Comparison of ENCODE assay signal across 9 cellular contexts in genomic region chr7:102412548-102412947, GRCh38. TPM values are rescaled to one million over a fixed set of nuclear protein-coding genes. Genes with fewer than 3 reads are reported as not detected.
A peak's percentile ranks its signal among the peaks of the same experiment; 100 is the strongest.
DNase-seq lines count a peak whose midpoint lies in the region; ATAC-seq and TF ChIP-seq lines count a peak whose summit lies in the region.
"Had no signal": no experiment of that assay in that cellular context is flagged by ENCODE, and none has a peak within 500 bp of the region (broad histone marks: within the 10 kb centered on the region; RNA-seq: fewer than 3 reads in every experiment).

No MANE protein-coding gene starts in this region.

- peak in 3 of 7 experiments; percentile 28 to 37 (median 29) for TF ChIP-seq CTCF in stomach (IDR thresholded peaks at IDR 0.05)

- intact Hi-C loops in left cardiac atrium (cut with DNase I) (no loop called here), stomach (cut with DNase I; ENCODE audit: low total_unique reads) (no loop called here)

- no peak overlapping the region for H3K27ac Mint-ChIP-seq in stimulated activated memory B cell treated with anti-CD40 and anti-IgM and Interleukin-4, amounts not matched to agents 10 μg/mL and 1 μg/mL and 100 μg/mL, for 72 hours

- TF ChIP-seq POLR2A in stomach (IDR thresholded peaks at IDR 0.05): no peak

- H3K36me3 ChIP-seq in stomach: peaks cover 44 to 100% (median 98%) of the 10 kb centered on the region in 4 donors

- H3K4me3 ChIP-seq in stomach: no peak overlapping the region

- no peak for ATAC-seq in activated T-cell treated with anti-CD3 and anti-CD28 coated beads, Interleukin-2, amount 50 U/mL, for 4 hours
- ATAC-seq in left cardiac atrium (peak; percentile 72 to 81), GM21529 (IDR thresholded peaks at IDR 0.05; ENCODE audit: unreplicated experiment) (no peak)
- ATAC-seq in stimulated activated memory B cell treated with anti-CD40 and anti-IgM and Interleukin-4, amounts not matched to agents 10 μg/mL and 1 μg/mL and 100 μg/mL, for 72 hours: no peak

- no peak overlapping the region for H3K4me3 Mint-ChIP-seq in activated T-cell treated with anti-CD3 and anti-CD28 coated beads, Interleukin-2, amount 50 U/mL, for 4 hours
- no peak overlapping the region for H3K4me3 Mint-ChIP-seq in stimulated activated memory B cell treated with anti-CD40 and anti-IgM and Interleukin-4, amounts not matched to agents 10 μg/mL and 1 μg/mL and 100 μg/mL, for 72 hours

- peak; percentile 36 for DNase-seq in GDM1 (lab: John Stamatoyannopoulos, UW)
- peak; percentile 62 for DNase-seq in NAMALWA (ENCODE audit: low spot score)
- peak; percentile 48 for DNase-seq in activated T-cell treated with anti-CD3 and anti-CD28 coated beads, Interleukin-2, amount 50 U/mL, for 4 hours
- peak; percentile 49 for DNase-seq in left cardiac atrium
- peak; percentile 54 for DNase-seq in stimulated activated CD8-positive, alpha-beta memory T cell treated with anti-CD3 and anti-CD28 coated beads, Interleukin-4, amount 100 ng/mL, for 48 hours
- DNase-seq in stomach: no peak

- H3K27ac ChIP-seq in stomach: no peak overlapping the region

- H3K4me1 Mint-ChIP-seq in activated T-cell treated with anti-CD3 and anti-CD28 coated beads, Interleukin-2, amount 50 U/mL, for 4 hours (ENCODE audit: low read depth): peaks cover 36% of the 10 kb centered on the region
- H3K4me1 Mint-ChIP-seq in stimulated activated memory B cell treated with anti-CD40 and anti-IgM and Interleukin-4, amounts not matched to agents 10 μg/mL and 1 μg/mL and 100 μg/mL, for 72 hours: peaks cover 71% of the 10 kb centered on the region

- no peaks in the 10 kb centered on the region for H3K9me3 ChIP-seq in stomach

- H3K27me3 Mint-ChIP-seq in activated T-cell treated with anti-CD3 and anti-CD28 coated beads, Interleukin-2, amount 50 U/mL, for 4 hours (ENCODE audit: low read depth): no peaks in the 10 kb centered on the region
- H3K27me3 Mint-ChIP-seq in stimulated activated memory B cell treated with anti-CD40 and anti-IgM and Interleukin-4, amounts not matched to agents 10 μg/mL and 1 μg/mL and 100 μg/mL, for 72 hours: no peaks in the 10 kb centered on the region

- no peak for TF ChIP-seq EP300 in stomach (IDR thresholded peaks at IDR 0.05)

- H3K27me3 ChIP-seq in stomach: no peaks in the 10 kb centered on the region

- H3K36me3 Mint-ChIP-seq in activated T-cell treated with anti-CD3 and anti-CD28 coated beads, Interleukin-2, amount 50 U/mL, for 4 hours (ENCODE audit: insufficient read depth): peaks cover 40% of the 10 kb centered on the region
- peaks cover 63% of the 10 kb centered on the region for H3K36me3 Mint-ChIP-seq in stimulated activated memory B cell treated with anti-CD40 and anti-IgM and Interleukin-4, amounts not matched to agents 10 μg/mL and 1 μg/mL and 100 μg/mL, for 72 hours

- peaks cover 0 to 19% (median 7%) of the 10 kb centered on the region in 4 donors for H3K4me1 ChIP-seq in stomach

- WGBS in stomach, 5 donors: 57 to 64% (median 60%) methylated on average over 4 to 6 of the region's 6 CpGs

- H3K9me3 Mint-ChIP-seq in activated T-cell treated with anti-CD3 and anti-CD28 coated beads, Interleukin-2, amount 50 U/mL, for 4 hours: peaks cover 6% of the 10 kb centered on the region
- H3K9me3 Mint-ChIP-seq in stimulated activated memory B cell treated with anti-CD40 and anti-IgM and Interleukin-4, amounts not matched to agents 10 μg/mL and 1 μg/mL and 100 μg/mL, for 72 hours: peaks cover 6% of the 10 kb centered on the region

RNA-seq across cellular contexts. Expression of gene PRKRIP1, which starts 16.4 kb away (rescaled TPM):
- 10 to 100 TPM; 24.8 to 30.1 (median 27.0) TPM for total RNA-seq in activated T-cell treated with anti-CD3 and anti-CD28 coated beads, Interleukin-2, amount 50 U/mL, for 4 hours
- total RNA-seq in left cardiac atrium (10 to 100 TPM; 12.9 to 19.7 TPM), stomach (10 to 100 TPM; 23.9 to 92.7 (median 34.0) TPM)
- polyA plus RNA-seq in stomach: 10 to 100 TPM; 23.5 to 29.6 (median 28.7) TPM

RNA-seq across cellular contexts. Expression of gene ORAI2, which starts 20.8 kb away (rescaled TPM):
- 10 to 100 TPM; 24.8 to 35.9 (median 27.4) TPM for total RNA-seq in activated T-cell treated with anti-CD3 and anti-CD28 coated beads, Interleukin-2, amount 50 U/mL, for 4 hours
- total RNA-seq in left cardiac atrium (10 to 100 TPM in 1 of 2 donors, 1 to 10 TPM in 1; 6.0 to 12.1 TPM), stomach (10 to 100 TPM in 1 of 5 donors, 1 to 10 TPM in 2, under 1 TPM in 1, not detected in 1; 0.58 to 44.3 (median 9.1) TPM)
- 1 to 10 TPM; 1.9 to 8.0 (median 5.7) TPM for polyA plus RNA-seq in stomach

RNA-seq across cellular contexts. Expression of gene ALKBH4, which starts 52.1 kb away (rescaled TPM):
- total RNA-seq in activated T-cell treated with anti-CD3 and anti-CD28 coated beads, Interleukin-2, amount 50 U/mL, for 4 hours: 10 to 100 TPM; 13.7 to 15.4 (median 15.0) TPM
- total RNA-seq in left cardiac atrium (1 to 10 TPM; 7.1 to 7.2 TPM), stomach (10 to 100 TPM in 1 of 5 donors, 1 to 10 TPM in 4; 1.2 to 27.4 (median 7.5) TPM)
- 1 to 10 TPM; 8.7 to 9.5 (median 9.2) TPM for polyA plus RNA-seq in stomach

RNA-seq across cellular contexts. Expression of gene LRWD1, which starts 52.2 kb away (rescaled TPM):
- total RNA-seq in activated T-cell treated with anti-CD3 and anti-CD28 coated beads, Interleukin-2, amount 50 U/mL, for 4 hours: 10 to 100 TPM; 54.8 to 57.9 (median 57.7) TPM
- 10 to 100 TPM in 1 of 2 donors, 1 to 10 TPM in 1; 9.8 to 12.2 TPM for total RNA-seq in left cardiac atrium
- 100 to 1,000 TPM in 1 of 5 donors, 10 to 100 TPM in 3, 1 to 10 TPM in 1; 4.5 to 238 (median 14.7) TPM for total RNA-seq in stomach
- 10 to 100 TPM in 2 of 3 donors, 1 to 10 TPM in 1; 9.1 to 12.7 (median 11.4) TPM for polyA plus RNA-seq in stomach

RNA-seq across cellular contexts. Expression of gene SPDYE6, which starts 56.3 kb away (rescaled TPM):
- not detected for total RNA-seq in activated T-cell treated with anti-CD3 and anti-CD28 coated beads, Interleukin-2, amount 50 U/mL, for 4 hours
- not detected for total RNA-seq in left cardiac atrium
- total RNA-seq in stomach: not detected
- not detected for polyA plus RNA-seq in stomach
- polyA plus RNA-seq: neural cell had no signal

Comparison
In these comparisons a context has a peak if more than half of its experiments do, and no peak if none do; other contexts are left out.
1. ATAC-seq: peak in left cardiac atrium (2 of 2); none in activated T-cell treated with anti-CD3 and anti-CD28 coated beads, Interleukin-2, amount 50 U/mL, for 4 hours (0 of 2), stimulated activated memory B cell treated with anti-CD40 and anti-IgM and Interleukin-4, amounts not matched to agents 10 μg/mL and 1 μg/mL and 100 μg/mL, for 72 hours (single experiment) and GM21529 (single experiment).